In genomic region chrX:136170109-136170800, GRCh38 we compare ENCODE assay signal across 11 cellular contexts. TPM values are rescaled to one million over a fixed set of nuclear protein-coding genes. Genes with fewer than 3 reads are reported as not detected.
DNase-seq lines count a peak whose midpoint lies in the region; ATAC-seq, FAIRE-seq and TF ChIP-seq lines count a peak whose summit lies in the region.
"Had no signal": no experiment of that assay in that cellular context is flagged by ENCODE, and none has a peak within 500 bp of the region (broad histone marks: within the 10 kb centered on the region; RNA-seq: fewer than 3 reads in every experiment).

No MANE protein-coding gene starts in this region.

- no peak for FAIRE-seq in HepG2 (lab: Jason Lieb, UNC)

- no peak overlapping the region for H3K27ac Mint-ChIP-seq in WTC11
- H3K27ac Mint-ChIP-seq: activated naive CD4-positive, alpha-beta T cell treated with anti-CD3 and anti-CD28 coated beads, Interleukin-2, amount 50 U/mL, for 72 hours had no signal

- no peak for ATAC-seq in HepG2
- no peak for ATAC-seq in WTC11
- ATAC-seq: activated naive CD4-positive, alpha-beta T cell treated with anti-CD3 and anti-CD28 coated beads, Interleukin-2, amount 50 U/mL, for 72 hours had no signal

- no peak overlapping the region for H3K4me3 Mint-ChIP-seq in WTC11

- no peaks in the 10 kb centered on the region for H3K36me3 Mint-ChIP-seq in WTC11
- H3K36me3 Mint-ChIP-seq: activated naive CD4-positive, alpha-beta T cell treated with anti-CD3 and anti-CD28 coated beads, Interleukin-2, amount 50 U/mL, for 72 hours had no signal

- H3K4me2 ChIP-seq in HepG2 (ENCODE audit: low read depth, low read length) (no peak overlapping the region), fibroblast of lung (ENCODE audit: extremely low read depth, insufficient read depth, low read length) (peak overlapping the region; percentile 78)

- H3K9ac ChIP-seq in liver (ENCODE audit: low read depth in 1 of 2, low read length in 2 of 2): no peak overlapping the region
- H3K9ac ChIP-seq in HepG2 (ENCODE audit: insufficient read depth, low read depth, low read length): no peak overlapping the region
- H3K9ac ChIP-seq in fibroblast of lung (ENCODE audit: insufficient read depth, low read length): peak overlapping the region; percentile 20

- H3K27ac ChIP-seq in liver (ENCODE audit: low read depth in 1 of 2, low read length in 2 of 2) (peak overlapping the region; percentile 38 to 59), HepG2 (ENCODE audit: extremely low read length, insufficient read depth, low read length) (no peak overlapping the region), fibroblast of lung (ENCODE audit: insufficient read depth, low read length) (peak overlapping the region; percentile 87), muscle layer of duodenum (ENCODE audit: low read length) (peak overlapping the region; percentile 90)

- POLR2A ChIA-PET in HepG2 (lab: Yijun Ruan, JAX) (no interaction called here), WTC11 (lab: Charles Lee) (no interaction called here)

- no peaks in the 10 kb centered on the region for H3K9me3 Mint-ChIP-seq in WTC11
- H3K9me3 Mint-ChIP-seq: activated naive CD4-positive, alpha-beta T cell treated with anti-CD3 and anti-CD28 coated beads, Interleukin-2, amount 50 U/mL, for 72 hours had no signal

- H3K9me3 ChIP-seq in liver (ENCODE audit: control insufficient read depth in 4 of 4, low read length in 3 of 4) (no peaks in the 10 kb centered on the region), HepG2 (ENCODE audit: low read length) (no peaks in the 10 kb centered on the region), fibroblast of lung (ENCODE audit: control insufficient read depth, insufficient read depth, low read depth, low read length) (no peaks in the 10 kb centered on the region), muscle layer of duodenum (ENCODE audit: control insufficient read depth in 1 of 2, low read length in 2 of 2) (no peaks in the 10 kb centered on the region)

- intact Hi-C loops in HepG2 (cut with micrococcal nuclease; ENCODE audit: unreplicated experiment): no loop called here

- in situ Hi-C loops in HepG2 (cut with HindIII; ENCODE audit: extremely low pct_ligation_motif_present, low pct_unique_long_range_greater_than_20kb): no loop called here

- peaks cover 49% of the 10 kb centered on the region for H3K4me1 Mint-ChIP-seq in WTC11

- H2AFZ ChIP-seq in HepG2 (ENCODE audit: low read length) (no peak overlapping the region), fibroblast of lung (ENCODE audit: low read length) (no peak overlapping the region)

- H3K27me3 ChIP-seq in liver (ENCODE audit: control insufficient read depth in 4 of 4, insufficient read depth in 4 of 4, low read length in 3 of 4) (no peaks in the 10 kb centered on the region), HepG2 (ENCODE audit: control insufficient read depth in 1 of 2, insufficient read depth in 2 of 2, low read length in 2 of 2) (no peaks in the 10 kb centered on the region), fibroblast of lung (ENCODE audit: control insufficient read depth, insufficient read depth, low read length) (no peaks in the 10 kb centered on the region), muscle layer of duodenum (ENCODE audit: low read depth, low read length) (no peaks in the 10 kb centered on the region)

- H3K27me3 Mint-ChIP-seq in WTC11 (ENCODE audit: low read depth): no peaks in the 10 kb centered on the region

- DNase-seq in HepG2 (ENCODE audit: low spot score) (no peak), fibroblast of lung (ENCODE audit: low read depth in 2 of 2) (peak; percentile 45 to 61), T-helper 2 cell (no peak), germinal center (ENCODE audit: low spot score) (no peak), WTC11 (ENCODE audit: low spot score) (no peak), MV-4-11 (lab: John Stamatoyannopoulos, UW) (no peak)
- DNase-seq: ACHN, NCI-H510A had no signal

- no peak for TF ChIP-seq EP300 in HepG2 (IDR thresholded peaks at IDR 0.05; ENCODE audit: low read depth in 2 of 2, low read length in 2 of 2)
- TF ChIP-seq EP300 in HepG2 (CRISPR knock-in tag; IDR thresholded peaks at IDR 0.05; ENCODE audit: borderline replicate concordance): no peak

- H3K36me3 ChIP-seq in liver (ENCODE audit: control insufficient read depth in 4 of 4, insufficient read depth in 3 of 4, low read depth in 1 of 4, low read length in 3 of 4) (no peaks in the 10 kb centered on the region), HepG2 (replicated peaks in 1 of 2; ENCODE audit: control insufficient read depth in 1 of 2, insufficient read depth in 2 of 2, low read length in 2 of 2) (no peaks in the 10 kb centered on the region), fibroblast of lung (ENCODE audit: control insufficient read depth, insufficient read depth, low read length) (no peaks in the 10 kb centered on the region), muscle layer of duodenum (ENCODE audit: control insufficient read depth in 1 of 2, insufficient read depth in 2 of 2, low read length in 2 of 2) (no peaks in the 10 kb centered on the region)

- TF ChIP-seq POLR2A in HepG2 (IDR thresholded peaks at IDR 0.05; ENCODE audit: insufficient read depth in 1 of 2, low read depth in 2 of 2, low read length in 2 of 2): no peak

- H3K4me1 ChIP-seq in liver (ENCODE audit: control insufficient read depth in 4 of 4, insufficient read depth in 4 of 4, low read length in 3 of 4) (peaks cover 0 to 10% (median 0%) of the 10 kb centered on the region in 4 donors), HepG2 (ENCODE audit: insufficient read depth, low read length) (no peaks in the 10 kb centered on the region), fibroblast of lung (ENCODE audit: control insufficient read depth, extremely low read depth, insufficient read depth, low read length) (peaks cover 31% of the 10 kb centered on the region), muscle layer of duodenum (ENCODE audit: control insufficient read depth in 1 of 2, insufficient read depth in 2 of 2, low read length in 2 of 2) (peaks cover 9 to 43% of the 10 kb centered on the region in 2 donors)

- H3K4me3 ChIP-seq in liver (ENCODE audit: low read depth in 1 of 3, low read length in 3 of 3) (no peak overlapping the region), HepG2 (replicated peaks in 1 of 3; ENCODE audit: insufficient read depth in 1 of 3, low read depth in 2 of 3, low read length in 3 of 3) (no peak overlapping the region), fibroblast of lung (replicated peaks in 1 of 4; ENCODE audit: control extremely low read depth in 1 of 4, insufficient read depth in 1 of 4, low read depth in 3 of 4, low read length in 4 of 4) (peak overlapping the region; percentile 21 to 34 (median 25)), muscle layer of duodenum (ENCODE audit: low read depth in 1 of 2, low read length in 2 of 2) (peak overlapping the region in 1 of 2 donors; percentile 28)

- TF ChIP-seq RAD21 in liver (IDR thresholded peaks at IDR 0.05): peak; percentile 73
- TF ChIP-seq RAD21 in HepG2 (CRISPR knock-in tag; IDR thresholded peaks at IDR 0.05): no peak

- H4K20me1 ChIP-seq in HepG2 (ENCODE audit: insufficient read depth, low read length) (no peaks in the 10 kb centered on the region), fibroblast of lung (ENCODE audit: control insufficient read depth, extremely low read depth, insufficient read depth, low read length) (no peaks in the 10 kb centered on the region)

- BruUV-seq in HepG2 (replicated peaks; lab: Mats Ljungman, UMichigan): no TSS peak

- TF ChIP-seq CTCF in liver (IDR thresholded peaks at IDR 0.05; ENCODE audit: low read depth, low read length, missing input control) (peak; percentile 48), HepG2 (CRISPR knock-in tag; IDR thresholded peaks at IDR 0.05) (no peak), fibroblast of lung (conservative IDR thresholded peaks at IDR 0.05 in 1 of 2, IDR thresholded peaks at IDR 0.05 in 1 of 2; ENCODE audit: low read depth in 1 of 2, low read length in 2 of 2) (peak in 1 of 2 donors; percentile 36), WTC11 (IDR thresholded peaks at IDR 0.05) (no peak)

- CTCF ChIA-PET in HepG2 (lab: Yijun Ruan, JAX; ENCODE audit: low intra/inter-chr PET ratio, low total read pairs): no interaction called here
- CTCF ChIA-PET in WTC11 (lab: Charles Lee): interaction anchor here (1.0 to 1.4 kb wide), 2 partner anchors 7 to 39 kb away, joined by 3 to 6 read pairs; no protein-coding TSS in a partner anchor

- WGBS in liver: 55% methylated on average over 9 of the region's 9 CpGs
- 8% methylated on average over 3 of the region's 9 CpGs for WGBS in HepG2 (ENCODE audit: low lambda C conversion rate)

- no peaks in the 10 kb centered on the region for H3K79me2 ChIP-seq in HepG2 (ENCODE audit: insufficient read depth, low read length)
- peaks cover 5% of the 10 kb centered on the region for H3K79me2 ChIP-seq in fibroblast of lung (ENCODE audit: control insufficient read depth, insufficient read depth, low read length)

RNA-seq across cellular contexts. Expression of gene FHL1, which starts 22.9 kb away (rescaled TPM):
- total RNA-seq in liver (10 to 100 TPM in 1 of 2 donors, 1 to 10 TPM in 1; 8.8 to 18.7 TPM), HepG2 (2016; rRNA removed; fragmentation: Illumina TruSeq; extraction: Trizol) (not detected in 2 replicates), fibroblast of lung (127 and 180 TPM in 2 replicates), WTC11 (2021) (42.2 to 44.4 TPM (median 43.5 TPM) in 3 replicates)
- polyA plus RNA-seq in liver (10 to 100 TPM; 11.3 to 20.2 TPM), HepG2 (2011; rRNA removed) (0.24 and 0.33 TPM in 2 replicates), fibroblast of lung (311 and 627 TPM in 2 replicates)
- total RNA-seq in HepG2 (2016; cell fraction: cytosol; rRNA removed; fragmentation: Illumina TruSeq; extraction: Trizol; ENCODE audit: low read depth): not detected in 2 replicates
- not detected in 2 replicates for total RNA-seq in HepG2 (2016; cell fraction: insoluble cytoplasmic fraction; rRNA removed; fragmentation: Illumina TruSeq; extraction: Trizol)
- not detected in 2 replicates for total RNA-seq in HepG2 (2016; cell fraction: membrane; rRNA removed; fragmentation: Illumina TruSeq; extraction: Trizol)
- total RNA-seq in HepG2 (2016; cell fraction: nucleus; rRNA removed; fragmentation: Illumina TruSeq; extraction: Trizol): not detected in 2 replicates
- 0.15 and 0.18 TPM in 2 replicates for polyA plus RNA-seq in HepG2 (2011; cell fraction: cytosol; rRNA removed)
- 0.14 and 0.18 TPM in 2 replicates for polyA plus RNA-seq in HepG2 (2011; cell fraction: nucleus; rRNA removed)
- polyA plus RNA-seq in HepG2 (2012): 0.28 TPM in 1 of 2 replicates, not detected in the other
- polyA plus RNA-seq in HepG2 (2016; cell fraction: cytosol; fragmentation: Illumina TruSeq; extraction: Trizol; ENCODE audit: low read depth): not detected in 2 replicates
- 0.11 TPM in 1 of 2 replicates, not detected in the other for polyA plus RNA-seq in HepG2 (2016; cell fraction: insoluble cytoplasmic fraction; fragmentation: Illumina TruSeq; extraction: Trizol; ENCODE audit: low read depth)
- 0.07 TPM in 1 of 2 replicates, not detected in the other for polyA plus RNA-seq in HepG2 (2016; cell fraction: membrane; fragmentation: Illumina TruSeq; extraction: Trizol; ENCODE audit: low read depth)
- not detected in 2 replicates for polyA plus RNA-seq in HepG2 (2016; cell fraction: nucleus; fragmentation: Illumina TruSeq; extraction: Trizol; ENCODE audit: insufficient read depth, low read depth)
- 1.0 and 84.7 TPM in 2 replicates for polyA minus RNA-seq in HepG2 (2011; rRNA and poly(A)+ RNA removed; ENCODE audit: low replicate concordance)
- polyA minus RNA-seq in HepG2 (2011; cell fraction: cytosol; rRNA and poly(A)+ RNA removed): 0.40 TPM in 1 of 2 replicates, not detected in the other
- polyA minus RNA-seq in HepG2 (2011; cell fraction: nucleus; rRNA and poly(A)+ RNA removed): 0.62 and 0.90 TPM in 2 replicates
- 171 and 314 TPM in 2 replicates for polyA plus RNA-seq in fibroblast of lung (2012)
- polyA minus RNA-seq in fibroblast of lung (ENCODE audit: low replicate concordance): 227 and 451 TPM in 2 replicates

Comparison
In these comparisons a context has a peak if more than half of its experiments do, and no peak if none do; other contexts are left out.
1. RNA of gene FHL1, which starts 22.9 kb away (total RNA-seq): 127 to 180 TPM in fibroblast of lung, 42.2 to 44.4 TPM in WTC11 and 8.8 to 18.7 TPM in liver; not detected in HepG2; every median in the first group is over 4 times any median in the second.
2. H3K4me3 ChIP-seq: peak in fibroblast of lung (4 of 4); none in liver (0 of 3) and HepG2 (0 of 3).
3. DNase-seq: peak in fibroblast of lung (2 of 2); none in HepG2 (single experiment), T-helper 2 cell (0 of 5), germinal center (single experiment), WTC11 (single experiment) and MV-4-11 (single experiment).